Comparison of ENCODE assay signal across 14 cellular contexts in genomic region chr11:77154381-77155081, GRCh38. TPM values are rescaled to one million over a fixed set of nuclear protein-coding genes. Genes with fewer than 3 reads are reported as not detected.
DNase-seq lines count a peak whose midpoint lies in the region; ATAC-seq, FAIRE-seq and TF ChIP-seq lines count a peak whose summit lies in the region.
"Had no signal": no experiment of that assay in that cellular context is flagged by ENCODE, and none has a peak within 500 bp of the region (broad histone marks: within the 10 kb centered on the region; RNA-seq: fewer than 3 reads in every experiment).

No MANE protein-coding gene starts in this region.

- no peaks in the 10 kb centered on the region for H3K9me3 ChIP-seq in heart left ventricle

- no peaks in the 10 kb centered on the region for H3K27me3 ChIP-seq in heart left ventricle

- WGBS in heart left ventricle, 4 donors = 37 to 50% (median 42%) methylated on average over 7 to 10 of the region's 10 CpGs

- H3K4me1 ChIP-seq in heart left ventricle = peaks cover 0 to 33% (median 17%) of the 10 kb centered on the region in 12 donors

- no peak overlapping the region for H3K27ac ChIP-seq in heart left ventricle

- intact Hi-C loops in heart left ventricle (cut with DNase I) = no loop called here

- DNase-seq in GM12891 (ENCODE audit: insufficient read length, low spot score) = no peak
- DNase-seq in NCI-H69 (lab: John Stamatoyannopoulos, UW) = peak; percentile 90
- DNase-seq in heart left ventricle = peak; percentile 57 to 83 (median 68)
- peak; percentile 74 for DNase-seq in pons (ENCODE audit: low spot score)
- DNase-seq in stimulated activated naive CD4-positive, alpha-beta T cell treated with Interleukin-2 at 50 U/mL for 16 hours (lab: John Stamatoyannopoulos, UW) = no peak
- DNase-seq: activated CD4-positive, CD25-positive, alpha-beta regulatory T cell; CD8-positive, alpha-beta T cell; islet precursor cell; stimulated activated naive CD8-positive, alpha-beta T cell treated with anti-CD3 and anti-CD28 coated beads, Interleukin-15, amount 100 ng/mL, for 72 hours had no signal

- no peak overlapping the region for H3K4me3 ChIP-seq in heart left ventricle

- TF ChIP-seq POLR2A in GM12891 (IDR thresholded peaks at IDR 0.05; ENCODE audit: low read depth, low read length) = no peak
- TF ChIP-seq POLR2A in heart left ventricle (IDR thresholded peaks at IDR 0.05) = no peak

- peak; percentile 60 for FAIRE-seq in GM12891 (lab: Jason Lieb, UNC)

- ATAC-seq in heart left ventricle (peak; percentile 71 to 89 (median 78)), HG03460 (IDR thresholded peaks at IDR 0.05; ENCODE audit: unreplicated experiment) (no peak), HG03565 (IDR thresholded peaks at IDR 0.05; ENCODE audit: unreplicated experiment) (no peak), HG03196 (IDR thresholded peaks at IDR 0.05; ENCODE audit: unreplicated experiment) (no peak)
- ATAC-seq: CD8-positive, alpha-beta T cell; stimulated activated naive CD8-positive, alpha-beta T cell treated with anti-CD3 and anti-CD28 coated beads, Interleukin-15, amount 100 ng/mL, for 72 hours had no signal

- TF ChIP-seq CTCF in heart left ventricle (IDR thresholded peaks at IDR 0.05) = no peak

- H3K36me3 ChIP-seq in heart left ventricle = no peaks in the 10 kb centered on the region

TF ChIP-seq in GM12891, 5 proteins besides CTCF, POLR2A, EP300 and RAD21:
- TF ChIP-seq TAF1 (IDR thresholded peaks at IDR 0.05; ENCODE audit: low read depth, low read length) = no peak
- no peak for TF ChIP-seq POU2F2 (IDR thresholded peaks at IDR 0.05; ENCODE audit: low read depth, low read length)
- TF ChIP-seq PAX5 (IDR thresholded peaks at IDR 0.05; ENCODE audit: insufficient read depth, low read length, severe bottlenecking) = no peak
- TF ChIP-seq POLR2AphosphoS5 (IDR thresholded peaks at IDR 0.05; ENCODE audit: low read depth, low read length) = no peak
- no peak for TF ChIP-seq SPI1 (IDR thresholded peaks at IDR 0.05; ENCODE audit: low read depth, low read length)

RNA-seq across cellular contexts. Expression of gene MYO7A, which starts 26.5 kb away (rescaled TPM):
- 0.03 TPM for polyA plus RNA-seq in GM12891 (2012; ENCODE audit: low read depth, missing spikeins)
- total RNA-seq in heart left ventricle = 10 to 100 TPM in 1 of 9 donors, 1 to 10 TPM in 8; 1.6 to 17.1 (median 2.7) TPM
- 1 to 10 TPM; 1.0 to 2.9 TPM for polyA plus RNA-seq in heart left ventricle
- polyA plus RNA-seq: IgD-negative memory B cell had no signal

RNA-seq across cellular contexts. Expression of gene OMP, which starts 51.9 kb away (rescaled TPM):
- polyA plus RNA-seq in GM12891 (2012; ENCODE audit: low read depth, missing spikeins) = not detected
- total RNA-seq in heart left ventricle = not detected
- polyA plus RNA-seq in heart left ventricle = not detected
- total RNA-seq: NCI-H460 had no signal
- polyA plus RNA-seq: IgD-negative memory B cell had no signal

Comparison
In these comparisons a context has a peak if more than half of its experiments do, and no peak if none do; other contexts are left out.
1. DNase-seq: peak in NCI-H69 (single experiment), heart left ventricle (5 of 5) and pons (single experiment); none in GM12891 (single experiment) and stimulated activated naive CD4-positive, alpha-beta T cell treated with Interleukin-2 at 50 U/mL for 16 hours (single experiment).
2. ATAC-seq: peak in heart left ventricle (4 of 4); none in HG03460 (single experiment), HG03565 (single experiment) and HG03196 (single experiment).